20 cellular contexts compared by ENCODE assay signal in the genomic region with DNA sequence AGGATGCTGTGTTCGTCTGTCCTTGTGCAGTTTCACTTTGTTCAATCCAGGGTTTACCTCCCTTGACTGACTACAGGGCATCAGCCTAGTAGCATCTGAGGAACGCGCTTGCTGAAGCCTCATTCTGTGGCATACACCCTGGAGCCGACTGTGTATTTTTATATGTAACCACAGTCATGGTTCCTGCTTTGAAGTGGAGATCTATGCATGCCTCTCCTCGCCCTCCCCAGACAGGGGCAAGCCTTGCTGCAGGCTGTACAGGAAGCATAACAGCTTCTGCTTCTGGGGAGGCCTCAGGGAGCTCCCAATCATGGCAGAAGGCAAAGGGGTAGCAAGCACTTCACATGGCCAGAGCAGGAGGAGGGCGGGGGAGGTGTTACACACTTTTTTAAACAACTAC.
DNase-seq lines count a peak whose midpoint lies in the region; ATAC-seq, FAIRE-seq and TF ChIP-seq lines count a peak whose summit lies in the region.
"Had no signal": no experiment of that assay in that cellular context is flagged by ENCODE, and none has a peak within 500 bp of the region (broad histone marks: within the 10 kb centered on the region; RNA-seq: fewer than 3 reads in every experiment).

No MANE protein-coding gene starts in this region.

- peak; percentile 65 for DNase-seq in activated CD4-positive, alpha-beta T cell treated with anti-CD3 and anti-CD28 coated beads, Interleukin-2, amount 10 ng/mL, durations not matched to agents 24 days and 14 days
- DNase-seq in activated CD4-positive, alpha-beta T cell treated with anti-CD3 and anti-CD28 coated beads for 4 hours, result no peak
- no peak for DNase-seq in stimulated activated naive CD8-positive, alpha-beta T cell treated with anti-CD3 and anti-CD28 coated beads, Interleukin-15, amount 100 ng/mL, for 72 hours
- no peak for DNase-seq in stimulated activated naive CD8-positive, alpha-beta T cell treated with anti-CD3 and anti-CD28 coated beads, Interleukin-15, Interleukin-2, amounts not matched to agents 100 U/mL and 50 U/mL, for 24 hours
- DNase-seq in activated T-helper 1 cell treated with anti-CD3 and anti-CD28 coated beads, Interleukin-12 subunit alpha, Interleukin-12 subunit beta, Interleukin-2, Interleukin-4 antibody, amounts not matched to agents 30 ng/mL and 10 ng/mL and 1 ng/mL, durations not matched to agents 14 hours and 24 hours and 36 hours (ENCODE audit: low spot score), result peak; percentile 6
- DNase-seq in HEK293T (ENCODE audit: extremely low spot score) (no peak), small intestine (no peak), GM10248 (ENCODE audit: extremely low spot score) (no peak)
- DNase-seq: C1 segment of cervical spinal cord, DMS53, HCEC 1CT, IMR-90, NCI-H1417, NCI-H1930, NCI-H2171, NCI-H446 treated with DMSO at 0.1 percent for 48 hours, NCI-H774, PC-9 had no signal

- CTCF ChIA-PET in HEK293T (lab: Yijun Ruan, JAX), result no interaction called here
- CTCF ChIA-PET in GM10248 (lab: Yijun Ruan, JAX), result no interaction called here

- no peaks in the 10 kb centered on the region for H3K4me1 ChIP-seq in small intestine (ENCODE audit: control insufficient read depth in 2 of 2, insufficient read depth in 1 of 2, low read depth in 1 of 2, low read length in 1 of 2)

- H3K36me3 Mint-ChIP-seq in activated CD4-positive, alpha-beta T cell treated with anti-CD3 and anti-CD28 coated beads, Interleukin-2, amount 10 ng/mL, durations not matched to agents 24 days and 14 days (ENCODE audit: low read depth), result no peaks in the 10 kb centered on the region
- no peaks in the 10 kb centered on the region for H3K36me3 Mint-ChIP-seq in activated T-helper 1 cell treated with anti-CD3 and anti-CD28 coated beads, Interleukin-12 subunit alpha, Interleukin-12 subunit beta, Interleukin-2, Interleukin-4 antibody, amounts not matched to agents 30 ng/mL and 10 ng/mL and 1 ng/mL, durations not matched to agents 14 hours and 24 hours and 36 hours (ENCODE audit: low read depth)

- no peaks in the 10 kb centered on the region for H3K36me3 ChIP-seq in small intestine (ENCODE audit: control insufficient read depth in 2 of 2, insufficient read depth in 2 of 2, low read length in 2 of 2)

- H3K27ac ChIP-seq in small intestine (ENCODE audit: low read depth in 1 of 2, low read length in 1 of 2), result no peak overlapping the region
- H3K27ac ChIP-seq: PC-9 had no signal

- no peaks in the 10 kb centered on the region for H3K9me3 ChIP-seq in small intestine (ENCODE audit: control insufficient read depth, low read depth)

- ATAC-seq in stimulated activated naive CD8-positive, alpha-beta T cell treated with anti-CD3 and anti-CD28 coated beads, Interleukin-15, amount 100 ng/mL, for 72 hours, result peak; percentile 48
- ATAC-seq in stimulated activated naive CD8-positive, alpha-beta T cell treated with anti-CD3 and anti-CD28 coated beads, Interleukin-15, Interleukin-2, amounts not matched to agents 100 U/mL and 50 U/mL, for 24 hours, result no peak

- H3K4me3 Mint-ChIP-seq in activated CD4-positive, alpha-beta T cell treated with anti-CD3 and anti-CD28 coated beads, Interleukin-2, amount 10 ng/mL, durations not matched to agents 24 days and 14 days, result peak overlapping the region; percentile 11
- peak overlapping the region; percentile 19 to 41 for H3K4me3 Mint-ChIP-seq in stimulated activated naive CD8-positive, alpha-beta T cell treated with anti-CD3 and anti-CD28 coated beads, Interleukin-15, amount 100 ng/mL, for 72 hours
- no peak overlapping the region for H3K4me3 Mint-ChIP-seq in activated T-helper 1 cell treated with anti-CD3 and anti-CD28 coated beads, Interleukin-12 subunit alpha, Interleukin-12 subunit beta, Interleukin-2, Interleukin-4 antibody, amounts not matched to agents 30 ng/mL and 10 ng/mL and 1 ng/mL, durations not matched to agents 14 hours and 24 hours and 36 hours

- H3K4me1 Mint-ChIP-seq in activated CD4-positive, alpha-beta T cell treated with anti-CD3 and anti-CD28 coated beads, Interleukin-2, amount 10 ng/mL, durations not matched to agents 24 days and 14 days, result peaks cover 6% of the 10 kb centered on the region
- peaks cover 9% of the 10 kb centered on the region for H3K4me1 Mint-ChIP-seq in stimulated activated naive CD8-positive, alpha-beta T cell treated with anti-CD3 and anti-CD28 coated beads, Interleukin-15, amount 100 ng/mL, for 72 hours
- peaks cover 12% of the 10 kb centered on the region for H3K4me1 Mint-ChIP-seq in activated T-helper 1 cell treated with anti-CD3 and anti-CD28 coated beads, Interleukin-12 subunit alpha, Interleukin-12 subunit beta, Interleukin-2, Interleukin-4 antibody, amounts not matched to agents 30 ng/mL and 10 ng/mL and 1 ng/mL, durations not matched to agents 14 hours and 24 hours and 36 hours (ENCODE audit: low read depth)

- H3K9me3 Mint-ChIP-seq in activated CD4-positive, alpha-beta T cell treated with anti-CD3 and anti-CD28 coated beads, Interleukin-2, amount 10 ng/mL, durations not matched to agents 24 days and 14 days, result peaks cover 8% of the 10 kb centered on the region
- H3K9me3 Mint-ChIP-seq in stimulated activated naive CD8-positive, alpha-beta T cell treated with anti-CD3 and anti-CD28 coated beads, Interleukin-15, amount 100 ng/mL, for 72 hours, result peaks cover 0 to 15% of the 10 kb centered on the region in 2 donors
- H3K9me3 Mint-ChIP-seq in activated T-helper 1 cell treated with anti-CD3 and anti-CD28 coated beads, Interleukin-12 subunit alpha, Interleukin-12 subunit beta, Interleukin-2, Interleukin-4 antibody, amounts not matched to agents 30 ng/mL and 10 ng/mL and 1 ng/mL, durations not matched to agents 14 hours and 24 hours and 36 hours, result peaks cover 5% of the 10 kb centered on the region

- no peak overlapping the region for H3K4me3 ChIP-seq in small intestine (ENCODE audit: low read depth in 1 of 2, low read length in 2 of 2)
- H3K4me3 ChIP-seq: PC-9 had no signal

- WGBS in small intestine, 3 donors, result 85 to 89% (median 85%) methylated on average over 6 of the region's 6 CpGs

- H3K27me3 Mint-ChIP-seq in activated CD4-positive, alpha-beta T cell treated with anti-CD3 and anti-CD28 coated beads, Interleukin-2, amount 10 ng/mL, durations not matched to agents 24 days and 14 days, result no peaks in the 10 kb centered on the region
- H3K27me3 Mint-ChIP-seq in stimulated activated naive CD8-positive, alpha-beta T cell treated with anti-CD3 and anti-CD28 coated beads, Interleukin-15, amount 100 ng/mL, for 72 hours, result no peaks in the 10 kb centered on the region
- peaks cover 2% of the 10 kb centered on the region for H3K27me3 Mint-ChIP-seq in activated T-helper 1 cell treated with anti-CD3 and anti-CD28 coated beads, Interleukin-12 subunit alpha, Interleukin-12 subunit beta, Interleukin-2, Interleukin-4 antibody, amounts not matched to agents 30 ng/mL and 10 ng/mL and 1 ng/mL, durations not matched to agents 14 hours and 24 hours and 36 hours (ENCODE audit: insufficient read depth)

- peak overlapping the region; percentile 17 for H3K27ac Mint-ChIP-seq in activated CD4-positive, alpha-beta T cell treated with anti-CD3 and anti-CD28 coated beads, Interleukin-2, amount 10 ng/mL, durations not matched to agents 24 days and 14 days
- peak overlapping the region in 1 of 2 donors; percentile 80 for H3K27ac Mint-ChIP-seq in stimulated activated naive CD8-positive, alpha-beta T cell treated with anti-CD3 and anti-CD28 coated beads, Interleukin-15, amount 100 ng/mL, for 72 hours
- no peak overlapping the region for H3K27ac Mint-ChIP-seq in activated T-helper 1 cell treated with anti-CD3 and anti-CD28 coated beads, Interleukin-12 subunit alpha, Interleukin-12 subunit beta, Interleukin-2, Interleukin-4 antibody, amounts not matched to agents 30 ng/mL and 10 ng/mL and 1 ng/mL, durations not matched to agents 14 hours and 24 hours and 36 hours

- no peak for TF ChIP-seq CTCF in GM10248 (IDR thresholded peaks at IDR 0.05; ENCODE audit: control extremely low read depth, extremely low read depth, low read depth, missing control alignments)

- H3K27me3 ChIP-seq in small intestine (ENCODE audit: control insufficient read depth in 2 of 2, insufficient read depth in 2 of 2, low read length in 2 of 2), result no peaks in the 10 kb centered on the region

- intact Hi-C loops in activated CD4-positive, alpha-beta T cell treated with anti-CD3 and anti-CD28 coated beads, Interleukin-2, amount 10 ng/mL, durations not matched to agents 24 days and 14 days (cut with micrococcal nuclease), result no loop called here
- intact Hi-C loops in activated T-helper 1 cell treated with anti-CD3 and anti-CD28 coated beads, Interleukin-12 subunit alpha, Interleukin-12 subunit beta, Interleukin-2, Interleukin-4 antibody, amounts not matched to agents 30 ng/mL and 10 ng/mL and 1 ng/mL, durations not matched to agents 14 hours and 24 hours and 36 hours (cut with micrococcal nuclease), result no loop called here

- FAIRE-seq in small intestine (lab: Jason Lieb, UNC), result no peak
- FAIRE-seq: A204.1, GM12892 had no signal

- POLR2A ChIA-PET in HEK293T (lab: Yijun Ruan, JAX), result no interaction called here
- POLR2A ChIA-PET in GM10248 (lab: Yijun Ruan, JAX), result no interaction called here

TF ChIP-seq in HEK293T, 16 proteins besides CTCF, POLR2A, EP300 and RAD21:
- TF ChIP-seq FOXK2 (IDR thresholded peaks at IDR 0.05) (no peak), BHLHE40 (IDR thresholded peaks at IDR 0.05; ENCODE audit: borderline replicate concordance) (no peak), ZNF384 (IDR thresholded peaks at IDR 0.05) (no peak), ELF4 (IDR thresholded peaks at IDR 0.05) (no peak), L3MBTL2 (conservative IDR thresholded peaks at IDR 0.05) (no peak), SP1 (IDR thresholded peaks at IDR 0.05) (no peak), SUZ12 (IDR thresholded peaks at IDR 0.05) (no peak), CTBP1 (IDR thresholded peaks at IDR 0.05; ENCODE audit: borderline replicate concordance) (no peak), FOXM1 (IDR thresholded peaks at IDR 0.05; ENCODE audit: borderline replicate concordance) (no peak), LEF1 (IDR thresholded peaks at IDR 0.05; ENCODE audit: borderline replicate concordance) (no peak), NFRKB (IDR thresholded peaks at IDR 0.05) (no peak), ARNT (IDR thresholded peaks at IDR 0.05) (no peak), HDGF (IDR thresholded peaks at IDR 0.05; ENCODE audit: borderline replicate concordance) (no peak), FOXA1 (IDR thresholded peaks at IDR 0.05) (no peak), TARDBP (IDR thresholded peaks at IDR 0.05) (no peak)
- TF ChIP-seq, protein P1, sequence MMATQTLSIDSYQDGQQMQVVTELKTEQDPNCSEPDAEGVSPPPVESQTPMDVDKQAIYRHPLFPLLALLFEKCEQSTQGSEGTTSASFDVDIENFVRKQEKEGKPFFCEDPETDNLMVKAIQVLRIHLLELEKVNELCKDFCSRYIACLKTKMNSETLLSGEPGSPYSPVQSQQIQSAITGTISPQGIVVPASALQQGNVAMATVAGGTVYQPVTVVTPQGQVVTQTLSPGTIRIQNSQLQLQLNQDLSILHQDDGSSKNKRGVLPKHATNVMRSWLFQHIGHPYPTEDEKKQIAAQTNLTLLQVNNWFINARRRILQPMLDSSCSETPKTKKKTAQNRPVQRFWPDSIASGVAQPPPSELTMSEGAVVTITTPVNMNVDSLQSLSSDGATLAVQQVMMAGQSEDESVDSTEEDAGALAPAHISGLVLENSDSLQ (IDR thresholded peaks at IDR 0.05), result no peak

Comparison
In these comparisons a context has a peak if more than half of its experiments do, and no peak if none do; other contexts are left out.
1. DNase-seq: peak in activated CD4-positive, alpha-beta T cell treated with anti-CD3 and anti-CD28 coated beads, Interleukin-2, amount 10 ng/mL, durations not matched to agents 24 days and 14 days (single experiment) and activated T-helper 1 cell treated with anti-CD3 and anti-CD28 coated beads, Interleukin-12 subunit alpha, Interleukin-12 subunit beta, Interleukin-2, Interleukin-4 antibody, amounts not matched to agents 30 ng/mL and 10 ng/mL and 1 ng/mL, durations not matched to agents 14 hours and 24 hours and 36 hours (single experiment); none in activated CD4-positive, alpha-beta T cell treated with anti-CD3 and anti-CD28 coated beads for 4 hours (0 of 2), stimulated activated naive CD8-positive, alpha-beta T cell treated with anti-CD3 and anti-CD28 coated beads, Interleukin-15, amount 100 ng/mL, for 72 hours (0 of 2), stimulated activated naive CD8-positive, alpha-beta T cell treated with anti-CD3 and anti-CD28 coated beads, Interleukin-15, Interleukin-2, amounts not matched to agents 100 U/mL and 50 U/mL, for 24 hours (single experiment), HEK293T (single experiment), small intestine (single experiment) and GM10248 (single experiment).